21 cellular contexts compared by ENCODE assay signal in the genomic region with DNA sequence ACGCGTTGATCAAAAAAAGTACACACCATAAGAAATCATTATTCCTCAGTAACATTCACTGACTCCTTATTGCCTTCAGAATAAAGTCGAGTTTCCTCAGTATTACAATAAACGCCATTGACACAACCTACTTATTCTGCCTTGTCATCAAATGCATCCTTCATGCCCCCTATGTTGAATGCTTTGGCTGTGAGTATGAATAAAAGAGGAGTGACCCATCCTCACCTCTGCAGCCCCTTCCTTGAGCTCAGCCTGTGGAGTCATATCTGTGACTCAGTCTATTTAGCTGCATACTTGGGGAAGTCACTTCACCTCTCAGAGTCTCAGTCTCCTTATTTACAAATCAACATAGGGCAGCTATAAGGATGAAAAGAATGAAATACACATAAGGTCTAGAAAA.
DNase-seq lines count a peak whose midpoint lies in the region; ATAC-seq and TF ChIP-seq lines count a peak whose summit lies in the region.
"Had no signal": no experiment of that assay in that cellular context is flagged by ENCODE, and none has a peak within 500 bp of the region (broad histone marks: within the 10 kb centered on the region; RNA-seq: fewer than 3 reads in every experiment).

No MANE protein-coding gene starts in this region.

- H3K9me3 Mint-ChIP-seq in stimulated activated effector memory CD8-positive, alpha-beta T cell treated with anti-CD3 and anti-CD28 coated beads, Interleukin-12 subunit alpha, Interleukin-12 subunit beta, amount 100 ng/mL, for 72 hours, result no peaks in the 10 kb centered on the region
- H3K9me3 Mint-ChIP-seq: activated naive CD4-positive, alpha-beta T cell treated with anti-CD3 and anti-CD28 coated beads, Interleukin-2, amount 50 U/mL, for 24 hours; activated T-helper 1 cell treated with anti-CD3 and anti-CD28 coated beads, Interleukin-12 subunit alpha, Interleukin-12 subunit beta, Interleukin-2, Interleukin-4 antibody, amounts not matched to agents 30 ng/mL and 10 ng/mL and 1 ng/mL, durations not matched to agents 14 hours and 24 hours and 36 hours; central memory CD8-positive, alpha-beta T cell; natural killer cell; stimulated activated memory B cell treated with anti-CD40 and anti-IgM and Interleukin-4, amounts not matched to agents 10 μg/mL and 1 μg/mL and 100 μg/mL, for 72 hours had no signal

- TF ChIP-seq CTCF in epithelial cell of esophagus (IDR thresholded peaks at IDR 0.05; ENCODE audit: insufficient read depth, low read depth, low read length, missing control alignments), result no peak
- TF ChIP-seq CTCF in body of pancreas (IDR thresholded peaks at IDR 0.05), result no peak
- no peak for TF ChIP-seq CTCF in left lung (IDR thresholded peaks at IDR 0.05)

- H3K4me1 ChIP-seq in body of pancreas (peaks cover 20% of the 10 kb centered on the region), left lung (peaks cover 29 to 36% of the 10 kb centered on the region in 2 donors)
- H3K4me1 ChIP-seq: SJSA1 had no signal

- H3K27ac ChIP-seq in body of pancreas (no peak overlapping the region), left lung (no peak overlapping the region)
- H3K27ac ChIP-seq: SJSA1 had no signal

- H3K36me3 ChIP-seq in body of pancreas (replicated peaks in 1 of 2; ENCODE audit: insufficient read depth in 1 of 2, low read depth in 2 of 2) (no peaks in the 10 kb centered on the region), left lung (peaks cover 0 to 10% of the 10 kb centered on the region in 2 donors)
- H3K36me3 ChIP-seq: SJSA1 had no signal

- 91 to 94% methylated on average over 4 of the region's 4 CpGs for WGBS in body of pancreas, 2 donors

- no peak overlapping the region for H3K4me3 ChIP-seq in epithelial cell of esophagus (ENCODE audit: low read length)
- H3K4me3 ChIP-seq in body of pancreas, result no peak overlapping the region
- no peak overlapping the region for H3K4me3 ChIP-seq in left lung
- H3K4me3 ChIP-seq: lung, SJSA1 had no signal

- DNase-seq in HS-5 (ENCODE audit: low read depth) (peak; percentile 18), epithelial cell of esophagus (ENCODE audit: low read depth) (peak; percentile 31), body of pancreas (no peak), left lung (no peak)
- no peak for DNase-seq in stimulated activated effector memory CD8-positive, alpha-beta T cell treated with anti-CD3 and anti-CD28 coated beads, Interleukin-12 subunit alpha, Interleukin-12 subunit beta, amount 100 ng/mL, for 72 hours (ENCODE audit: low spot score in 2 of 2)
- DNase-seq in activated CD4-positive, alpha-beta T cell treated with anti-CD3 and anti-CD28 coated beads, Interleukin-2, amount 50 U/mL, for 1 hour, result no peak
- DNase-seq: activated CD4-positive, alpha-beta T cell treated with anti-CD3 and anti-CD28 coated beads, Interleukin-2, amount 50 U/mL, for 48 hours; natural killer cell; NCI-H1092 treated with DMSO at 0.1 percent for 48 hours; NCI-H2029; NCI-H2227 treated with DMSO at 0.1 percent for 48 hours; NCI-H69; RPMI8226; stimulated activated CD4-positive, alpha-beta T cell treated with anti-CD3 and anti-CD28 coated beads, Interleukin-2, amount 100 ng/mL, for 48 hours had no signal

- H3K27me3 ChIP-seq in body of pancreas, result no peaks in the 10 kb centered on the region
- no peaks in the 10 kb centered on the region for H3K27me3 ChIP-seq in left lung
- H3K27me3 ChIP-seq: SJSA1 had no signal

- intact Hi-C loops in body of pancreas (cut with DNase I), result no loop called here
- intact Hi-C loops in left lung (cut with DNase I), result no loop called here

- no peak overlapping the region for H3K4me3 Mint-ChIP-seq in stimulated activated effector memory CD8-positive, alpha-beta T cell treated with anti-CD3 and anti-CD28 coated beads, Interleukin-12 subunit alpha, Interleukin-12 subunit beta, amount 100 ng/mL, for 72 hours
- H3K4me3 Mint-ChIP-seq: activated naive CD4-positive, alpha-beta T cell treated with anti-CD3 and anti-CD28 coated beads, Interleukin-2, amount 50 U/mL, for 24 hours; activated T-helper 1 cell treated with anti-CD3 and anti-CD28 coated beads, Interleukin-12 subunit alpha, Interleukin-12 subunit beta, Interleukin-2, Interleukin-4 antibody, amounts not matched to agents 30 ng/mL and 10 ng/mL and 1 ng/mL, durations not matched to agents 14 hours and 24 hours and 36 hours; central memory CD8-positive, alpha-beta T cell; natural killer cell; stimulated activated memory B cell treated with anti-CD40 and anti-IgM and Interleukin-4, amounts not matched to agents 10 μg/mL and 1 μg/mL and 100 μg/mL, for 72 hours had no signal

- H3K9me3 ChIP-seq in body of pancreas, result no peaks in the 10 kb centered on the region
- no peaks in the 10 kb centered on the region for H3K9me3 ChIP-seq in left lung
- H3K9me3 ChIP-seq: SJSA1 had no signal

- no peaks in the 10 kb centered on the region for H3K4me1 Mint-ChIP-seq in stimulated activated effector memory CD8-positive, alpha-beta T cell treated with anti-CD3 and anti-CD28 coated beads, Interleukin-12 subunit alpha, Interleukin-12 subunit beta, amount 100 ng/mL, for 72 hours
- H3K4me1 Mint-ChIP-seq: activated naive CD4-positive, alpha-beta T cell treated with anti-CD3 and anti-CD28 coated beads, Interleukin-2, amount 50 U/mL, for 24 hours; central memory CD8-positive, alpha-beta T cell; natural killer cell had no signal

- TF ChIP-seq POLR2A in body of pancreas (IDR thresholded peaks at IDR 0.05), result no peak

- no peak overlapping the region for H3K27ac Mint-ChIP-seq in stimulated activated effector memory CD8-positive, alpha-beta T cell treated with anti-CD3 and anti-CD28 coated beads, Interleukin-12 subunit alpha, Interleukin-12 subunit beta, amount 100 ng/mL, for 72 hours
- H3K27ac Mint-ChIP-seq: activated naive CD4-positive, alpha-beta T cell treated with anti-CD3 and anti-CD28 coated beads, Interleukin-2, amount 50 U/mL, for 24 hours; activated T-helper 1 cell treated with anti-CD3 and anti-CD28 coated beads, Interleukin-12 subunit alpha, Interleukin-12 subunit beta, Interleukin-2, Interleukin-4 antibody, amounts not matched to agents 30 ng/mL and 10 ng/mL and 1 ng/mL, durations not matched to agents 14 hours and 24 hours and 36 hours; natural killer cell; stimulated activated memory B cell treated with anti-CD40 and anti-IgM and Interleukin-4, amounts not matched to agents 10 μg/mL and 1 μg/mL and 100 μg/mL, for 72 hours had no signal

- peak; percentile 31; the same call in 1 of the 3 replicates for ATAC-seq in SK-N-SH treated with all-trans-retinoic acid at 6 μM for 48 hours
- ATAC-seq in stimulated activated effector memory CD8-positive, alpha-beta T cell treated with anti-CD3 and anti-CD28 coated beads, Interleukin-12 subunit alpha, Interleukin-12 subunit beta, amount 100 ng/mL, for 72 hours, result no peak
- no peak for ATAC-seq in body of pancreas
- no peak for ATAC-seq in left lung
- ATAC-seq: natural killer cell; stimulated activated memory B cell treated with anti-CD40 and anti-IgM and Interleukin-4, amounts not matched to agents 10 μg/mL and 1 μg/mL and 100 μg/mL, for 72 hours had no signal

- H3K36me3 Mint-ChIP-seq in stimulated activated effector memory CD8-positive, alpha-beta T cell treated with anti-CD3 and anti-CD28 coated beads, Interleukin-12 subunit alpha, Interleukin-12 subunit beta, amount 100 ng/mL, for 72 hours, result no peaks in the 10 kb centered on the region
- H3K36me3 Mint-ChIP-seq: activated naive CD4-positive, alpha-beta T cell treated with anti-CD3 and anti-CD28 coated beads, Interleukin-2, amount 50 U/mL, for 24 hours; natural killer cell had no signal

TF ChIP-seq in SK-N-SH treated with all-trans-retinoic acid at 6 μM for 48 hours, 23 proteins besides CTCF, POLR2A, EP300 and RAD21:
- TF ChIP-seq CREB5 (CRISPR knock-in tag; IDR thresholded peaks at IDR 0.05; ENCODE audit: low read depth) (no peak), RARB (CRISPR knock-in tag; IDR thresholded peaks at IDR 0.05) (no peak), PPARA (CRISPR knock-in tag; IDR thresholded peaks at IDR 0.05; ENCODE audit: borderline replicate concordance) (no peak), ZNF70 (CRISPR knock-in tag; IDR thresholded peaks at IDR 0.05) (no peak)

Comparison
In these comparisons a context has a peak if more than half of its experiments do, and no peak if none do; other contexts are left out.
1. DNase-seq: peak in HS-5 (single experiment) and epithelial cell of esophagus (single experiment); none in stimulated activated effector memory CD8-positive, alpha-beta T cell treated with anti-CD3 and anti-CD28 coated beads, Interleukin-12 subunit alpha, Interleukin-12 subunit beta, amount 100 ng/mL, for 72 hours (0 of 2), activated CD4-positive, alpha-beta T cell treated with anti-CD3 and anti-CD28 coated beads, Interleukin-2, amount 50 U/mL, for 1 hour (single experiment), body of pancreas (0 of 4) and left lung (0 of 2).